In the genomic region with DNA sequence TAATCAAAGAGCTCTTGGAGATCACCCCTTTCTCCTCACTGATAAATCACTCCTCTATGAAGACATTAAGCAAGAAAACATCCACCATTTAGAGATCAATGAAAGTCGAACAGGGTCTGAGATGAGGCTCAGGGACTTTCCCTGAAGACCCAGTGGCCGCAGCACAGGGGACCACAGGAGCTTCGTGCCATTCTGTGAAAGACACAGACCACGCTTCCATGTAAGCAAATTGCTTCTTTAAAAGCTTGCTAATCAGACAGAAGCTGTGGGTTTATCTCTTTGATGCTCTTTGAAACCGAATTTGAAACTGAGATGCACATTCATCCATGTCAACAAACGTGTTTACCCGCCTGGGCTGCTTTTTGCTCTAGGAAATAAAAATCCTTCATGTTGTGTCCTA, we compare ENCODE assay signal across 1 cellular context.
TF ChIP-seq lines count a peak whose summit lies in the region.

No MANE protein-coding gene starts in this region.

TF ChIP-seq in GM12878, 131 proteins besides CTCF, POLR2A, EP300 and RAD21 (continued from another document):
- TF ChIP-seq NFIC (IDR thresholded peaks at IDR 0.05; ENCODE audit: low read depth, low read length) (0 out of 2 replicates have a peak, but pooled peaks have one; percentile 24), ZZZ3 (IDR thresholded peaks at IDR 0.05; ENCODE audit: control insufficient read depth, insufficient read length, low read depth) (no peak), RUNX3 (IDR thresholded peaks at IDR 0.05; ENCODE audit: low read length) (peak; percentile 79), BCL11A (IDR thresholded peaks at IDR 0.05; ENCODE audit: low read depth, low read length) (peak; percentile 35; the same call in 1 of the 2 replicates), MTA2 (IDR thresholded peaks at IDR 0.05; ENCODE audit: low read depth) (no peak), SREBF1 (IDR thresholded peaks at IDR 0.05; ENCODE audit: low read length) (no peak), KLF5 (IDR thresholded peaks at IDR 0.05; ENCODE audit: partially characterized antibody) (no peak), BACH1 (IDR thresholded peaks at IDR 0.05; ENCODE audit: borderline replicate concordance) (no peak)
- TF ChIP-seq, protein P1, sequence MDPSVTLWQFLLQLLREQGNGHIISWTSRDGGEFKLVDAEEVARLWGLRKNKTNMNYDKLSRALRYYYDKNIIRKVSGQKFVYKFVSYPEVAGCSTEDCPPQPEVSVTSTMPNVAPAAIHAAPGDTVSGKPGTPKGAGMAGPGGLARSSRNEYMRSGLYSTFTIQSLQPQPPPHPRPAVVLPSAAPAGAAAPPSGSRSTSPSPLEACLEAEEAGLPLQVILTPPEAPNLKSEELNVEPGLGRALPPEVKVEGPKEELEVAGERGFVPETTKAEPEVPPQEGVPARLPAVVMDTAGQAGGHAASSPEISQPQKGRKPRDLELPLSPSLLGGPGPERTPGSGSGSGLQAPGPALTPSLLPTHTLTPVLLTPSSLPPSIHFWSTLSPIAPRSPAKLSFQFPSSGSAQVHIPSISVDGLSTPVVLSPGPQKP (IDR thresholded peaks at IDR 0.05; ENCODE audit: low read depth, low read length): no peak
- TF ChIP-seq, protein P2, sequence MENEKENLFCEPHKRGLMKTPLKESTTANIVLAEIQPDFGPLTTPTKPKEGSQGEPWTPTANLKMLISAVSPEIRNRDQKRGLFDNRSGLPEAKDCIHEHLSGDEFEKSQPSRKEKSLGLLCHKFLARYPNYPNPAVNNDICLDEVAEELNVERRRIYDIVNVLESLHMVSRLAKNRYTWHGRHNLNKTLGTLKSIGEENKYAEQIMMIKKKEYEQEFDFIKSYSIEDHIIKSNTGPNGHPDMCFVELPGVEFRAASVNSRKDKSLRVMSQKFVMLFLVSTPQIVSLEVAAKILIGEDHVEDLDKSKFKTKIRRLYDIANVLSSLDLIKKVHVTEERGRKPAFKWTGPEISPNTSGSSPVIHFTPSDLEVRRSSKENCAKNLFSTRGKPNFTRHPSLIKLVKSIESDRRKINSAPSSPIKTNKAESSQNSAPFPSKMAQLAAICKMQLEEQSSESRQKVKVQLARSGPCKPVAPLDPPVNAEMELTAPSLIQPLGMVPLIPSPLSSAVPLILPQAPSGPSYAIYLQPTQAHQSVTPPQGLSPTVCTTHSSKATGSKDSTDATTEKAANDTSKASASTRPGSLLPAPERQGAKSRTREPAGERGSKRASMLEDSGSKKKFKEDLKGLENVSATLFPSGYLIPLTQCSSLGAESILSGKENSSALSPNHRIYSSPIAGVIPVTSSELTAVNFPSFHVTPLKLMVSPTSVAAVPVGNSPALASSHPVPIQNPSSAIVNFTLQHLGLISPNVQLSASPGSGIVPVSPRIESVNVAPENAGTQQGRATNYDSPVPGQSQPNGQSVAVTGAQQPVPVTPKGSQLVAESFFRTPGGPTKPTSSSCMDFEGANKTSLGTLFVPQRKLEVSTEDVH (IDR thresholded peaks at IDR 0.05; ENCODE audit: low read depth, partially characterized antibody): no peak
